Comparison of ENCODE assay signal across 27 cellular contexts in genomic region chrX:41688154-41688553, GRCh38. TPM values are rescaled to one million over a fixed set of nuclear protein-coding genes. Genes with fewer than 3 reads are reported as not detected.
A peak's percentile ranks its signal among the peaks of the same experiment; 100 is the strongest.
DNase-seq lines count a peak whose midpoint lies in the region; ATAC-seq, FAIRE-seq and TF ChIP-seq lines count a peak whose summit lies in the region.
"Had no signal": no experiment of that assay in that cellular context is flagged by ENCODE, and none has a peak within 500 bp of the region (broad histone marks: within the 10 kb centered on the region; RNA-seq: fewer than 3 reads in every experiment).

No MANE protein-coding gene starts in this region.

- DNase-seq in A549 (ENCODE audit: low read depth in 1 of 2, low spot score in 1 of 2), result no peak
- DNase-seq in KBM-7, result peak; percentile 63
- no peak for DNase-seq in K562 (ENCODE audit: extremely low read depth in 1 of 4, low spot score in 3 of 4)
- no peak for DNase-seq in left cardiac atrium
- no peak for DNase-seq in NCI-H510A treated with DMSO at 0.1 percent for 48 hours (lab: John Stamatoyannopoulos, UW)
- no peak for DNase-seq in WERI-Rb-1
- DNase-seq in WTC11 (ENCODE audit: low spot score), result no peak
- DNase-seq: DMS79 treated with DMSO at 0.1 percent for 48 hours, H9, left colon, NCI-H1048, NCI-H187 treated with DMSO at 0.1 percent for 48 hours, NCI-H526, occipital lobe had no signal

- H3K9ac ChIP-seq in SU-DHL-6 (ENCODE audit: low read length) (no peak overlapping the region), K562 (ENCODE audit: insufficient read depth in 1 of 2, low read depth in 2 of 2, low read length in 2 of 2) (no peak overlapping the region)
- H3K9ac ChIP-seq: BLaER1 treated with 17β-estradiol and CSF1 and Interleukin-3, amounts not matched to agents 10 nM and 100 nM had no signal

- H2AFZ ChIP-seq in SU-DHL-6 (ENCODE audit: low read depth, low read length, severe bottlenecking), result no peak overlapping the region
- no peak overlapping the region for H2AFZ ChIP-seq in K562 (ENCODE audit: low read depth, low read length)

- TF ChIP-seq EP300 in A549 (IDR thresholded peaks at IDR 0.05), result no peak
- TF ChIP-seq EP300 in K562 (IDR thresholded peaks at IDR 0.05; ENCODE audit: low read length), result no peak

- H3K4me1 ChIP-seq in A549 (no peaks in the 10 kb centered on the region), K562 (replicated peaks in 1 of 2; ENCODE audit: control insufficient read depth in 2 of 2, insufficient read depth in 2 of 2, low read length in 2 of 2) (no peaks in the 10 kb centered on the region)
- H3K4me1 ChIP-seq: testis, vagina had no signal

- no peak for TF ChIP-seq POLR2A in A549 (IDR thresholded peaks at IDR 0.05; ENCODE audit: low read length)
- TF ChIP-seq POLR2A in K562 (conservative IDR thresholded peaks at IDR 0.05), result no peak

- peaks cover 2% of the 10 kb centered on the region; the same call in 1 of the 2 replicates for H3K36me3 Mint-ChIP-seq in WTC11
- H3K36me3 Mint-ChIP-seq: memory B cell had no signal

- H3K9me3 ChIP-seq in A549 (no peaks in the 10 kb centered on the region), SU-DHL-6 (ENCODE audit: insufficient read depth, low read length) (no peaks in the 10 kb centered on the region), K562 (replicated peaks; ENCODE audit: control insufficient read depth, insufficient read depth, low read depth, low read length) (no peaks in the 10 kb centered on the region), WERI-Rb-1 (ENCODE audit: severe bottlenecking) (no peaks in the 10 kb centered on the region)
- H3K9me3 ChIP-seq: BLaER1 treated with 17β-estradiol and CSF1 and Interleukin-3, amounts not matched to agents 10 nM and 100 nM; testis; vagina had no signal

- H4K20me1 ChIP-seq in SU-DHL-6 (ENCODE audit: low read depth, low read length) (no peaks in the 10 kb centered on the region), K562 (replicated peaks; ENCODE audit: control insufficient read depth, insufficient read depth, low read length) (no peaks in the 10 kb centered on the region)
- H4K20me1 ChIP-seq: BLaER1 treated with 17β-estradiol and CSF1 and Interleukin-3, amounts not matched to agents 10 nM and 100 nM had no signal

- no peak overlapping the region for H3K4me3 Mint-ChIP-seq in WTC11
- H3K4me3 Mint-ChIP-seq: activated CD4-positive, alpha-beta T cell treated with anti-CD3 and anti-CD28 coated beads, Interleukin-2, amount 10 ng/mL, durations not matched to agents 24 days and 14 days; H9; memory B cell; T-cell had no signal

- POLR2A ChIA-PET in A549 (lab: Yijun Ruan, JAX) (no interaction called here), K562 (lab: Yijun Ruan, JAX) (no interaction called here), WTC11 (lab: Charles Lee) (no interaction called here)

- TF ChIP-seq CTCF in A549 (IDR thresholded peaks at IDR 0.05), result no peak
- no peak for TF ChIP-seq CTCF in SU-DHL-6 (IDR thresholded peaks at IDR 0.05; ENCODE audit: insufficient read depth, low read length, poor library complexity, severe bottlenecking)
- no peak for TF ChIP-seq CTCF in K562 (IDR thresholded peaks at IDR 0.05 in 2 of 3, conservative IDR thresholded peaks at IDR 0.05 in 1 of 3; ENCODE audit: insufficient read depth in 2 of 3, low read depth in 1 of 3, low read length in 3 of 3)
- TF ChIP-seq CTCF in WERI-Rb-1 (IDR thresholded peaks at IDR 0.05; ENCODE audit: low read depth, low read length), result no peak
- no peak for TF ChIP-seq CTCF in WTC11 (IDR thresholded peaks at IDR 0.05)

- CTCF ChIA-PET in A549 (lab: Yijun Ruan, JAX), result interaction anchor here (0.7 kb wide), 1 partner anchor 175 kb away, joined by 3 read pairs; no protein-coding TSS in a partner anchor
- CTCF ChIA-PET in K562 (lab: Yijun Ruan, JAX; ENCODE audit: low intra/inter-chr PET ratio), result interaction anchor here (0.7 kb wide), 1 partner anchor 20 kb away, joined by 3 read pairs; no protein-coding TSS in a partner anchor
- CTCF ChIA-PET in WTC11 (lab: Charles Lee), result no interaction called here

- H3K4me3 ChIP-seq in A549 (no peak overlapping the region), SU-DHL-6 (ENCODE audit: insufficient read depth, low read length, poor library complexity, severe bottlenecking) (no peak overlapping the region), K562 (no peak overlapping the region), WERI-Rb-1 (ENCODE audit: low read depth, low read length) (no peak overlapping the region)
- H3K4me3 ChIP-seq: BLaER1 treated with 17β-estradiol and CSF1 and Interleukin-3, amounts not matched to agents 10 nM and 100 nM; skin epidermis; testis; vagina had no signal

- no peak overlapping the region for H3K27ac ChIP-seq in A549
- peak overlapping the region; percentile 47 for H3K27ac ChIP-seq in SU-DHL-6 (ENCODE audit: low read depth, low read length)
- no peak overlapping the region for H3K27ac ChIP-seq in K562 (ENCODE audit: extremely low read depth, low read depth, low read length)
- H3K27ac ChIP-seq in WERI-Rb-1, result no peak overlapping the region
- H3K27ac ChIP-seq: BLaER1 treated with 17β-estradiol and CSF1 and Interleukin-3, amounts not matched to agents 10 nM and 100 nM; epithelial cell of prostate; testis; vagina had no signal

- H3K4me2 ChIP-seq in A549, result no peak overlapping the region
- H3K4me2 ChIP-seq in SU-DHL-6 (ENCODE audit: low read depth, low read length, poor library complexity, severe bottlenecking), result peak overlapping the region; percentile 46
- no peak overlapping the region for H3K4me2 ChIP-seq in K562 (ENCODE audit: insufficient read depth, low read length)

- TF ChIP-seq RAD21 in A549 (conservative IDR thresholded peaks at IDR 0.05 in 1 of 2, IDR thresholded peaks at IDR 0.05 in 1 of 2) (no peak), K562 (CRISPR knock-in tag; conservative IDR thresholded peaks at IDR 0.05 in 1 of 2, IDR thresholded peaks at IDR 0.05 in 1 of 2) (no peak)

- intact Hi-C loops in K562 (cut with micrococcal nuclease) (no loop called here), left cardiac atrium (cut with DNase I) (no loop called here)

- H3K9me1 ChIP-seq in K562 (ENCODE audit: control insufficient read depth, insufficient read depth, low read length), result no peaks in the 10 kb centered on the region

- ATAC-seq in A549 (no peak), K562 (no peak), left cardiac atrium (no peak), WTC11 (no peak)
- ATAC-seq: left colon, Right ventricle myocardium inferior had no signal

- in situ Hi-C loops in KBM-7 (cut with MboI; ENCODE audit: low pct_unique_long_range_greater_than_20kb, low sequenced_read_pairs), result no loop called here
- in situ Hi-C loops in K562 (cut with MboI), result no loop called here

- FAIRE-seq in A549 (lab: Jason Lieb, UNC), result peak; percentile 56
- no peak for FAIRE-seq in K562 (lab: Jason Lieb, UNC)
- FAIRE-seq: HTR-8/SVneo had no signal

- H3K4me1 Mint-ChIP-seq in WTC11, result no peaks in the 10 kb centered on the region
- H3K4me1 Mint-ChIP-seq: H9 had no signal

- H3K27ac Mint-ChIP-seq in WTC11, result no peak overlapping the region
- H3K27ac Mint-ChIP-seq: activated CD4-positive, alpha-beta T cell treated with anti-CD3 and anti-CD28 coated beads, Interleukin-2, amount 10 ng/mL, durations not matched to agents 24 days and 14 days; activated naive CD8-positive, alpha-beta T cell; H9; memory B cell; T-cell had no signal

- H3K79me2 ChIP-seq in SU-DHL-6 (ENCODE audit: insufficient read depth, low read length) (no peaks in the 10 kb centered on the region), K562 (ENCODE audit: control insufficient read depth, insufficient read depth, low read length) (no peaks in the 10 kb centered on the region)

- WGBS in A549 (ENCODE audit: missing lambda C conversion rate), result 85% methylated on average over 2 of the region's 2 CpGs
- WGBS in K562 (ENCODE audit: insufficient coverage, low coverage, missing lambda C conversion rate), result 16% methylated on average over 2 of the region's 2 CpGs

- H3K9me2 ChIP-seq in SU-DHL-6 (replicated peaks; ENCODE audit: insufficient read depth, low read length), result no peaks in the 10 kb centered on the region

- BruUV-seq in K562 (replicated peaks; lab: Mats Ljungman, UMichigan), result no TSS peak

- no peaks in the 10 kb centered on the region for H3K27me3 Mint-ChIP-seq in WTC11 (ENCODE audit: low read depth)
- H3K27me3 Mint-ChIP-seq: activated CD4-positive, alpha-beta T cell treated with anti-CD3 and anti-CD28 coated beads, Interleukin-2, amount 10 ng/mL, durations not matched to agents 24 days and 14 days; activated naive CD8-positive, alpha-beta T cell; memory B cell had no signal

- H3F3A ChIP-seq in SU-DHL-6 (ENCODE audit: insufficient read depth), result 0 out of 2 replicates have a peak, but pooled peaks cover 5% of the 10 kb centered on the region

- H3K36me3 ChIP-seq in SU-DHL-6 (ENCODE audit: low read length) (no peaks in the 10 kb centered on the region), K562 (ENCODE audit: control insufficient read depth, insufficient read depth, low read length) (no peaks in the 10 kb centered on the region), WERI-Rb-1 (no peaks in the 10 kb centered on the region)
- H3K36me3 ChIP-seq: BLaER1 treated with 17β-estradiol and CSF1 and Interleukin-3, amounts not matched to agents 10 nM and 100 nM; vagina had no signal

- no peaks in the 10 kb centered on the region for H3K9me3 Mint-ChIP-seq in WTC11
- H3K9me3 Mint-ChIP-seq: activated CD4-positive, alpha-beta T cell treated with anti-CD3 and anti-CD28 coated beads, Interleukin-2, amount 10 ng/mL, durations not matched to agents 24 days and 14 days; memory B cell; T-cell had no signal

- H3K27me3 ChIP-seq in SU-DHL-6 (ENCODE audit: low read length), result no peaks in the 10 kb centered on the region
- no peaks in the 10 kb centered on the region for H3K27me3 ChIP-seq in K562 (ENCODE audit: control insufficient read depth in 2 of 2, insufficient read depth in 2 of 2, low read length in 2 of 2)
- H3K27me3 ChIP-seq in WERI-Rb-1 (ENCODE audit: insufficient read depth, low read depth, severe bottlenecking), result peaks cover 8% of the 10 kb centered on the region
- H3K27me3 ChIP-seq: testis, vagina had no signal

RNA-seq across cellular contexts. Expression of gene GPR34, which starts 0.6 kb away (rescaled TPM):
- polyA plus RNA-seq in A549 (2011; rRNA removed) (0.20 and 0.23 TPM in 2 replicates), A549 (2017; fragmentation: RNase III; extraction: RNeasy Plus Mini Kit Qiagen cat#74134 plus additional on column Dnase treatment) (0.09 TPM in 2 of 3 replicates, not detected in the other), K562 (2011; rRNA removed) (not detected in 2 replicates), K562 (2014; fragmentation: Illumina TruSeq; extraction: Trizol) (not detected in 2 replicates), K562 (2014; fragmentation: Nextera tagmentation; extraction: Ambion mirVana) (not detected), K562 (2014; rRNA removed) (0.13 TPM in 1 of 2 replicates, not detected in the other)
- polyA plus RNA-seq in A549 (2012; cell fraction: cytosol; rRNA removed), result 0.03 TPM in 1 of 2 replicates, not detected in the other
- polyA plus RNA-seq in A549 (2012; cell fraction: nucleus; rRNA removed), result 0.06 and 0.10 TPM in 2 replicates
- not detected in 2 replicates for polyA minus RNA-seq in A549 (2011; rRNA and poly(A)+ RNA removed)
- total RNA-seq in K562 (2011; cell fraction: chromatin; rRNA removed; ENCODE audit: low replicate concordance), result 0.16 TPM in 1 of 2 replicates, not detected in the other
- total RNA-seq in K562 (2011; cell fraction: nucleolus; rRNA removed), result not detected in 2 replicates
- total RNA-seq in K562 (2011; cell fraction: nucleoplasm; rRNA removed), result not detected in 2 replicates
- total RNA-seq in K562 (2014; rRNA removed) (not detected in 2 replicates), K562 (2014; rRNA removed; fragmentation: Illumina TruSeq; extraction: Trizol) (not detected in 2 replicates), K562 (2015; rRNA removed; fragmentation: Illumina TruSeq; extraction: Trizol) (not detected in 2 replicates), K562 (2021) (not detected in 2 replicates), left cardiac atrium (10 to 100 TPM; 11.4 to 22.0 TPM), WTC11 (2021) (0.09 TPM in 1 of 3 replicates, not detected in the others)
- polyA plus RNA-seq in K562 (2011; cell fraction: cytosol; rRNA removed), result not detected in 2 replicates
- polyA plus RNA-seq in K562 (2011; cell fraction: nucleus; rRNA removed), result not detected in 2 replicates
- 0.14 TPM in 1 of 2 replicates, not detected in the other for polyA plus RNA-seq in K562 (2012)
- polyA minus RNA-seq in K562 (2011; rRNA and poly(A)+ RNA removed), result not detected in 2 replicates
- not detected in 2 replicates for polyA minus RNA-seq in K562 (2011; cell fraction: cytosol; rRNA and poly(A)+ RNA removed)
- polyA minus RNA-seq in K562 (2011; cell fraction: nucleus; rRNA and poly(A)+ RNA removed), result not detected in 2 replicates
- total RNA-seq: H9 had no signal

RNA-seq across cellular contexts. Expression of gene GPR82, which starts 35.8 kb away (rescaled TPM):
- not detected in 2 replicates for polyA plus RNA-seq in A549 (2011; rRNA removed)
- not detected in 2 replicates for polyA plus RNA-seq in A549 (2012; cell fraction: cytosol; rRNA removed)
- polyA plus RNA-seq in A549 (2012; cell fraction: nucleus; rRNA removed), result not detected in 2 replicates
- not detected in 3 replicates for polyA plus RNA-seq in A549 (2017; fragmentation: RNase III; extraction: RNeasy Plus Mini Kit Qiagen cat#74134 plus additional on column Dnase treatment)
- not detected in 2 replicates for polyA minus RNA-seq in A549 (2011; rRNA and poly(A)+ RNA removed)
- not detected in 2 replicates for total RNA-seq in K562 (2011; cell fraction: chromatin; rRNA removed; ENCODE audit: low replicate concordance)
- total RNA-seq in K562 (2011; cell fraction: nucleolus; rRNA removed), result not detected in 2 replicates
- not detected in 2 replicates for total RNA-seq in K562 (2011; cell fraction: nucleoplasm; rRNA removed)
- total RNA-seq in K562 (2014; rRNA removed), result not detected in 2 replicates
- not detected in 2 replicates for total RNA-seq in K562 (2014; rRNA removed; fragmentation: Illumina TruSeq; extraction: Trizol)
- not detected in 2 replicates for total RNA-seq in K562 (2015; rRNA removed; fragmentation: Illumina TruSeq; extraction: Trizol)
- total RNA-seq in K562 (2021), result not detected in 2 replicates
- not detected in 2 replicates for polyA plus RNA-seq in K562 (2011; rRNA removed)
- polyA plus RNA-seq in K562 (2011; cell fraction: cytosol; rRNA removed), result not detected in 2 replicates
- not detected in 2 replicates for polyA plus RNA-seq in K562 (2011; cell fraction: nucleus; rRNA removed)
- not detected in 2 replicates for polyA plus RNA-seq in K562 (2012)
- not detected in 2 replicates for polyA plus RNA-seq in K562 (2014; fragmentation: Illumina TruSeq; extraction: Trizol)
- not detected for polyA plus RNA-seq in K562 (2014; fragmentation: Nextera tagmentation; extraction: Ambion mirVana)
- polyA plus RNA-seq in K562 (2014; rRNA removed), result not detected in 2 replicates
- not detected in 2 replicates for polyA minus RNA-seq in K562 (2011; rRNA and poly(A)+ RNA removed)
- not detected in 2 replicates for polyA minus RNA-seq in K562 (2011; cell fraction: cytosol; rRNA and poly(A)+ RNA removed)
- not detected in 2 replicates for polyA minus RNA-seq in K562 (2011; cell fraction: nucleus; rRNA and poly(A)+ RNA removed)
- total RNA-seq in left cardiac atrium, result under 1 TPM in 1 of 2 donors, not detected in 1; 0.53 TPM
- total RNA-seq in WTC11 (2021), result not detected in 3 replicates
- total RNA-seq: activated CD4-positive, alpha-beta T cell treated with anti-CD3 and anti-CD28 coated beads, Interleukin-2, amount 10 ng/mL, durations not matched to agents 24 days and 14 days; cerebellum; H9; occipital lobe; vagina had no signal

Comparison
In these comparisons a context has a peak if more than half of its experiments do, and no peak if none do; other contexts are left out.
1. RNA of gene GPR34, which starts 0.6 kb away (total RNA-seq): 11.4 to 22.0 TPM in left cardiac atrium; 0.16 TPM in K562 and 0.09 TPM in WTC11; every median in the first group is over 10 times any median in the second.